In genomic region chr14:100305446-100306255, GRCh38 we compare ENCODE assay signal across 8 cellular contexts. TPM values are rescaled to one million over a fixed set of nuclear protein-coding genes. Genes with fewer than 3 reads are reported as not detected.
DNase-seq lines count a peak whose midpoint lies in the region; TF ChIP-seq lines count a peak whose summit lies in the region.

No MANE protein-coding gene starts in this region.

- H3F3A ChIP-seq in neural cell (ENCODE audit: insufficient read depth, low read length, poor library complexity, severe bottlenecking) (no peaks in the 10 kb centered on the region), MM.1S (ENCODE audit: insufficient read depth, low read length) (no peaks in the 10 kb centered on the region)

- H3K9me3 ChIP-seq in esophagus (ENCODE audit: control insufficient read depth in 2 of 2, insufficient read depth in 1 of 2, low read depth in 1 of 2, low read length in 1 of 2) (no peaks in the 10 kb centered on the region), neural cell (ENCODE audit: low read length) (no peaks in the 10 kb centered on the region), MM.1S (replicated peaks; ENCODE audit: insufficient read depth, low read length) (no peaks in the 10 kb centered on the region)

- peaks cover 65% of the 10 kb centered on the region for H3K79me2 ChIP-seq in neural cell (replicated peaks; ENCODE audit: insufficient read depth, low read length)
- H3K79me2 ChIP-seq in MM.1S (ENCODE audit: low read length) = no peaks in the 10 kb centered on the region

- no peaks in the 10 kb centered on the region for H3K36me3 ChIP-seq in esophagus (ENCODE audit: control insufficient read depth in 2 of 2, insufficient read depth in 2 of 2, low read length in 1 of 2)
- no peaks in the 10 kb centered on the region for H3K36me3 ChIP-seq in neural cell (ENCODE audit: insufficient read depth, low read length)
- H3K36me3 ChIP-seq in urinary bladder (ENCODE audit: insufficient read depth) = no peaks in the 10 kb centered on the region
- H3K36me3 ChIP-seq in MM.1S (replicated peaks; ENCODE audit: insufficient read depth, low read length) = no peaks in the 10 kb centered on the region

- H4K20me1 ChIP-seq in neural cell (ENCODE audit: insufficient read depth) (peaks cover 10% of the 10 kb centered on the region), MM.1S (ENCODE audit: insufficient read depth, low read length) (no peaks in the 10 kb centered on the region)

- no peak for TF ChIP-seq EP300 in neural cell (conservative IDR thresholded peaks at IDR 0.05; ENCODE audit: poor library complexity, severe bottlenecking)

- H3K27ac ChIP-seq in HL-60 (replicated peaks) (peak overlapping the region; percentile 46), esophagus (ENCODE audit: low read depth in 2 of 2, low read length in 1 of 2) (peak overlapping the region; percentile 84 to 85), neural cell (ENCODE audit: low read length) (peak overlapping the region; percentile 80), urinary bladder (ENCODE audit: low read depth) (peak overlapping the region; percentile 63), MM.1S (ENCODE audit: low read length) (no peak overlapping the region)

- H2AFZ ChIP-seq in neural cell (ENCODE audit: low read depth, low read length) (peak overlapping the region; percentile 38), MM.1S (ENCODE audit: low read length) (no peak overlapping the region)

- no peak for TF ChIP-seq RAD21 in neural cell (conservative IDR thresholded peaks at IDR 0.05)

- no peaks in the 10 kb centered on the region for H3K9me2 ChIP-seq in neural cell (ENCODE audit: insufficient read depth, low read length)
- no peaks in the 10 kb centered on the region for H3K9me2 ChIP-seq in MM.1S (replicated peaks; ENCODE audit: insufficient read depth, low read length)

- H3K27me3 ChIP-seq in HL-60 (ENCODE audit: insufficient read depth, poor library complexity, severe bottlenecking) (no peaks in the 10 kb centered on the region), esophagus (ENCODE audit: control insufficient read depth in 1 of 2, insufficient read depth in 2 of 2, low read length in 2 of 2) (no peaks in the 10 kb centered on the region), neural cell (ENCODE audit: insufficient read depth, low read depth, low read length) (no peaks in the 10 kb centered on the region), MM.1S (replicated peaks; ENCODE audit: insufficient read depth, low read length) (peaks cover 7% of the 10 kb centered on the region; the same call in 1 of the 2 replicates)

- DNase-seq in GM03348 (ENCODE audit: low spot score) (peak; percentile 45), HL-60 (ENCODE audit: low read depth in 1 of 2, low spot score in 1 of 2) (peak in 1 of 2 experiments; percentile 41), superior temporal gyrus (ENCODE audit: extremely low spot score) (no peak), MM.1S (no peak)
- peak; percentile 32 to 42 for DNase-seq in activated CD8-positive, alpha-beta memory T cell treated with anti-CD3 and anti-CD28 coated beads for 4 hours (ENCODE audit: low read depth in 2 of 2)

- 0 to 1% methylated on average over 70 to 80 of the region's 80 CpGs for WGBS in esophagus, 2 donors
- under 1% methylated on average over 80 of the region's 80 CpGs for WGBS in urinary bladder

- TF ChIP-seq CTCF in HL-60 (IDR thresholded peaks at IDR 0.05; ENCODE audit: insufficient read depth, low read length) (no peak), neural cell (IDR thresholded peaks at IDR 0.05; ENCODE audit: poor library complexity, severe bottlenecking) (no peak), MM.1S (IDR thresholded peaks at IDR 0.05; ENCODE audit: low read length) (no peak)

- peak overlapping the region; percentile 63 for H3K4me3 ChIP-seq in HL-60 (replicated peaks; ENCODE audit: insufficient read depth, low read length)
- peak overlapping the region; percentile 67 to 75 for H3K4me3 ChIP-seq in esophagus (ENCODE audit: low read depth in 1 of 2, low read length in 2 of 2)
- peak overlapping the region; percentile 85 for H3K4me3 ChIP-seq in neural cell (ENCODE audit: low read length)
- H3K4me3 ChIP-seq in urinary bladder (ENCODE audit: low read depth, low read length) = peak overlapping the region; percentile 81
- no peak overlapping the region for H3K4me3 ChIP-seq in MM.1S (ENCODE audit: low read length)

- peak overlapping the region; percentile 96 for H3K9ac ChIP-seq in neural cell (ENCODE audit: low read length)
- H3K9ac ChIP-seq in MM.1S (ENCODE audit: low read length) = no peak overlapping the region

- peaks cover 13 to 33% of the 10 kb centered on the region in 2 donors for H3K4me1 ChIP-seq in esophagus (ENCODE audit: control insufficient read depth in 2 of 2, insufficient read depth in 2 of 2, low read length in 1 of 2)
- no peaks in the 10 kb centered on the region for H3K4me1 ChIP-seq in urinary bladder (ENCODE audit: insufficient read depth)
- no peaks in the 10 kb centered on the region for H3K4me1 ChIP-seq in MM.1S (ENCODE audit: low read length)

- peak overlapping the region; percentile 89 for H3K4me2 ChIP-seq in neural cell (ENCODE audit: low read length)
- H3K4me2 ChIP-seq in MM.1S (ENCODE audit: low read depth, low read length) = no peak overlapping the region

TF ChIP-seq in neural cell, 6 proteins besides CTCF, POLR2A, EP300 and RAD21:
- TF ChIP-seq SMC3 (conservative IDR thresholded peaks at IDR 0.05; ENCODE audit: poor library complexity) (no peak), MXI1 (conservative IDR thresholded peaks at IDR 0.05; ENCODE audit: poor library complexity, severe bottlenecking) (no peak), REST (IDR thresholded peaks at IDR 0.05; ENCODE audit: borderline replicate concordance) (no peak), TAF1 (IDR thresholded peaks at IDR 0.05; ENCODE audit: low read depth) (no peak), POLR2AphosphoS5 (IDR thresholded peaks at IDR 0.05) (peak; percentile 45), EZH2 (IDR thresholded peaks at IDR 0.05; ENCODE audit: borderline replicate concordance, insufficient read depth, low read length, poor library complexity, severe bottlenecking) (no peak)

RNA-seq across cellular contexts. Expression of gene SLC25A29, which starts 0.6 kb away (rescaled TPM):
- polyA plus RNA-seq in esophagus = 10 to 100 TPM; 27.9 to 67.7 TPM
- 447 and 511 TPM in 2 replicates for polyA plus RNA-seq in neural cell
- polyA minus RNA-seq in neural cell = 151 and 162 TPM in 2 replicates
- total RNA-seq in urinary bladder = 14.6 TPM
- 34.3 TPM for polyA plus RNA-seq in urinary bladder

RNA-seq across cellular contexts. Expression of gene SLC25A47, which starts 17.5 kb away (rescaled TPM):
- polyA plus RNA-seq in esophagus (under 1 TPM; 0.01 to 0.04 TPM), neural cell (0.44 TPM in 1 of 2 replicates, not detected in the other), urinary bladder (0.08 TPM)
- not detected in 2 replicates for polyA minus RNA-seq in neural cell
- total RNA-seq in urinary bladder = not detected

Comparison
In these comparisons a context has a peak if more than half of its experiments do, and no peak if none do; other contexts are left out.
1. DNase-seq: peak in GM03348 (single experiment) and activated CD8-positive, alpha-beta memory T cell treated with anti-CD3 and anti-CD28 coated beads for 4 hours (2 of 2); none in superior temporal gyrus (single experiment) and MM.1S (single experiment).